In genomic region chr7:128115326-128115820, GRCh38 we compare ENCODE assay signal across 17 cellular contexts.
DNase-seq lines count a peak whose midpoint lies in the region; ATAC-seq, FAIRE-seq and TF ChIP-seq lines count a peak whose summit lies in the region.
"Had no signal": no experiment of that assay in that cellular context is flagged by ENCODE, and none has a peak within 500 bp of the region (broad histone marks: within the 10 kb centered on the region; RNA-seq: fewer than 3 reads in every experiment).

No MANE protein-coding gene starts in this region.

- H3K9me3 ChIP-seq in BLaER1 treated with 17β-estradiol and CSF1 and Interleukin-3, amounts not matched to agents 10 nM and 100 nM (replicated peaks in 1 of 11) = peaks cover 0 to 4% (median 0%) of the 10 kb centered on the region in 11 experiments; a peak in 2 of 22 replicates
- H3K9me3 ChIP-seq in astrocyte (ENCODE audit: insufficient read depth, low read depth, low read length) = no peaks in the 10 kb centered on the region
- H3K9me3 ChIP-seq: BE2C, psoas muscle, thoracic aorta had no signal

- H3K4me3 Mint-ChIP-seq in astrocyte (ENCODE audit: unreplicated experiment) (no peak overlapping the region), memory B cell (no peak overlapping the region)
- no peak overlapping the region for H3K4me3 Mint-ChIP-seq in activated T-cell treated with anti-CD3 and anti-CD28 coated beads, Interleukin-2, amount 50 U/mL, for 72 hours
- H3K4me3 Mint-ChIP-seq: activated B cell treated with CpG ODN at 0.5 μM for 24 hours had no signal

- peak overlapping the region; percentile 59 to 98 (median 89) for H3K4me2 ChIP-seq in BLaER1 treated with 17β-estradiol and CSF1 and Interleukin-3, amounts not matched to agents 10 nM and 100 nM
- H3K4me2 ChIP-seq in astrocyte (ENCODE audit: low read length) = peak overlapping the region; percentile 43

- no peaks in the 10 kb centered on the region for H4K20me1 ChIP-seq in BLaER1 treated with 17β-estradiol and CSF1 and Interleukin-3, amounts not matched to agents 10 nM and 100 nM
- no peaks in the 10 kb centered on the region for H4K20me1 ChIP-seq in astrocyte (ENCODE audit: insufficient read depth, low read length)

- H3K4me3 ChIP-seq in BLaER1 treated with 17β-estradiol and CSF1 and Interleukin-3, amounts not matched to agents 10 nM and 100 nM = no peak overlapping the region
- no peak overlapping the region for H3K4me3 ChIP-seq in astrocyte (ENCODE audit: insufficient read depth, low read depth, low read length)
- H3K4me3 ChIP-seq: GM12878, psoas muscle, thoracic aorta had no signal

- peaks cover 33% of the 10 kb centered on the region for H3K27me3 Mint-ChIP-seq in astrocyte (ENCODE audit: low read depth, unreplicated experiment)
- H3K27me3 Mint-ChIP-seq in memory B cell = no peaks in the 10 kb centered on the region
- H3K27me3 Mint-ChIP-seq in activated T-cell treated with anti-CD3 and anti-CD28 coated beads, Interleukin-2, amount 50 U/mL, for 72 hours (ENCODE audit: low read depth) = no peaks in the 10 kb centered on the region
- H3K27me3 Mint-ChIP-seq: activated B cell treated with CpG ODN at 0.5 μM for 24 hours had no signal

- ATAC-seq in memory B cell (ENCODE audit: low read depth) (no peak), GM18907 (IDR thresholded peaks at IDR 0.05; ENCODE audit: unreplicated experiment) (no peak), HG03442 (IDR thresholded peaks at IDR 0.05; ENCODE audit: unreplicated experiment) (no peak)
- ATAC-seq in activated T-cell treated with anti-CD3 and anti-CD28 coated beads, Interleukin-2, amount 50 U/mL, for 72 hours (replicated peaks in 1 of 2) = no peak
- ATAC-seq: GM12878 had no signal

- no peaks in the 10 kb centered on the region for H3K36me3 ChIP-seq in BLaER1 treated with 17β-estradiol and CSF1 and Interleukin-3, amounts not matched to agents 10 nM and 100 nM
- H3K36me3 ChIP-seq in astrocyte (ENCODE audit: insufficient read depth, low read length) = no peaks in the 10 kb centered on the region
- H3K36me3 ChIP-seq: BE2C, thoracic aorta had no signal

- H3K27ac Mint-ChIP-seq in astrocyte (ENCODE audit: unreplicated experiment) = no peak overlapping the region
- H3K27ac Mint-ChIP-seq in memory B cell = peak overlapping the region; percentile 45
- no peak overlapping the region for H3K27ac Mint-ChIP-seq in activated T-cell treated with anti-CD3 and anti-CD28 coated beads, Interleukin-2, amount 50 U/mL, for 72 hours
- H3K27ac Mint-ChIP-seq: activated B cell treated with CpG ODN at 0.5 μM for 24 hours had no signal

- H3K27ac ChIP-seq in BLaER1 treated with 17β-estradiol and CSF1 and Interleukin-3, amounts not matched to agents 10 nM and 100 nM = peak overlapping the region in 9 of 11 experiments; percentile 12 to 100 (median 52); a peak in 14 of 22 replicates
- no peak overlapping the region for H3K27ac ChIP-seq in astrocyte (ENCODE audit: low read depth, low read length)
- H3K27ac ChIP-seq: psoas muscle, thoracic aorta had no signal

- peak; percentile 57 for DNase-seq in HT1080 (ENCODE audit: low read depth)
- no peak for DNase-seq in astrocyte (ENCODE audit: low read depth)
- DNase-seq in memory B cell (ENCODE audit: low spot score in 2 of 2) = no peak
- no peak for DNase-seq in GM13977 (ENCODE audit: low spot score)
- DNase-seq in activated T-cell treated with anti-CD3 and anti-CD28 coated beads, Interleukin-2, amount 50 U/mL, for 72 hours = no peak
- DNase-seq: activated B cell treated with CpG ODN at 0.5 μM for 24 hours; activated naive CD4-positive, alpha-beta T cell treated with anti-CD3 and anti-CD28 coated beads, Interleukin-2, amount 50 U/mL, for 16 hours; BE2C; DMS79; kidney glomerular epithelial cell; NCI-H1092 treated with DMSO at 0.1 percent for 48 hours; psoas muscle had no signal

- in situ Hi-C loops in GM13977 (cut with MboI; ENCODE audit: low pct_unique_long_range_greater_than_20kb, low sequenced_read_pairs, unreplicated experiment) = no loop called here

- H3K36me3 Mint-ChIP-seq in astrocyte (ENCODE audit: low read depth, unreplicated experiment) (peaks cover 4% of the 10 kb centered on the region), memory B cell (no peaks in the 10 kb centered on the region)
- no peaks in the 10 kb centered on the region for H3K36me3 Mint-ChIP-seq in activated T-cell treated with anti-CD3 and anti-CD28 coated beads, Interleukin-2, amount 50 U/mL, for 72 hours (ENCODE audit: insufficient read depth in 2 of 2)

- no peaks in the 10 kb centered on the region for H3K79me2 ChIP-seq in astrocyte (ENCODE audit: insufficient read depth, low read length)

- H3K4me1 ChIP-seq in BLaER1 treated with 17β-estradiol and CSF1 and Interleukin-3, amounts not matched to agents 10 nM and 100 nM = peaks cover 88 to 100% (median 93%) of the 10 kb centered on the region in 10 experiments
- H3K4me1 ChIP-seq in astrocyte (ENCODE audit: insufficient read depth, low read length) = peaks cover 12% of the 10 kb centered on the region
- H3K4me1 ChIP-seq: BE2C, psoas muscle had no signal

- H3K27me3 ChIP-seq in BLaER1 treated with 17β-estradiol and CSF1 and Interleukin-3, amounts not matched to agents 10 nM and 100 nM = no peaks in the 10 kb centered on the region
- H3K27me3 ChIP-seq in astrocyte (ENCODE audit: insufficient read depth, low read length) = peaks cover 2% of the 10 kb centered on the region
- H3K27me3 ChIP-seq: BE2C had no signal

- H3K9me3 Mint-ChIP-seq in astrocyte (ENCODE audit: unreplicated experiment) (peaks cover 4% of the 10 kb centered on the region), memory B cell (peaks cover 2% of the 10 kb centered on the region)
- H3K9me3 Mint-ChIP-seq in activated T-cell treated with anti-CD3 and anti-CD28 coated beads, Interleukin-2, amount 50 U/mL, for 72 hours = no peaks in the 10 kb centered on the region
- H3K9me3 Mint-ChIP-seq: activated B cell treated with CpG ODN at 0.5 μM for 24 hours had no signal

- no peak overlapping the region for H2AFZ ChIP-seq in astrocyte (ENCODE audit: low read depth, low read length)

- TF ChIP-seq CTCF in astrocyte (IDR thresholded peaks at IDR 0.05; ENCODE audit: insufficient read depth, low read depth, low read length) (no peak), GM13977 (IDR thresholded peaks at IDR 0.05; ENCODE audit: extremely low read depth, insufficient read depth, missing control alignments) (no peak)

- peak overlapping the region in 2 of 11 experiments; percentile 7 to 12; a peak in 1 of 22 replicates for H3K9ac ChIP-seq in BLaER1 treated with 17β-estradiol and CSF1 and Interleukin-3, amounts not matched to agents 10 nM and 100 nM
- H3K9ac ChIP-seq in astrocyte (ENCODE audit: low read length) = no peak overlapping the region

- peaks cover 16% of the 10 kb centered on the region for H3K4me1 Mint-ChIP-seq in astrocyte (ENCODE audit: low read depth, unreplicated experiment)
- H3K4me1 Mint-ChIP-seq in memory B cell = peaks cover 59% of the 10 kb centered on the region
- peaks cover 29% of the 10 kb centered on the region for H3K4me1 Mint-ChIP-seq in activated T-cell treated with anti-CD3 and anti-CD28 coated beads, Interleukin-2, amount 50 U/mL, for 72 hours (ENCODE audit: low read depth)

- no peak for FAIRE-seq in astrocyte (lab: Jason Lieb, UNC)
- FAIRE-seq: GM12878 had no signal
